ENCODE assay signal across 8 cellular contexts in genomic region chr14:70934502-70935134, GRCh38. TPM values are rescaled to one million over a fixed set of nuclear protein-coding genes. Genes with fewer than 3 reads are reported as not detected.
DNase-seq lines count a peak whose midpoint lies in the region; ATAC-seq and TF ChIP-seq lines count a peak whose summit lies in the region.

No MANE protein-coding gene starts in this region.

- H3K36me3 Mint-ChIP-seq in CD14-positive monocyte: peaks cover 0 to 1% of the 10 kb centered on the region in 2 donors

- peaks cover 35% of the 10 kb centered on the region for H3K79me2 ChIP-seq in MM.1S (ENCODE audit: low read length)

- H4K20me1 ChIP-seq in MM.1S (ENCODE audit: insufficient read depth, low read length): no peaks in the 10 kb centered on the region

- no peak overlapping the region for H2AFZ ChIP-seq in MM.1S (ENCODE audit: low read length)

- no peaks in the 10 kb centered on the region for H3K27me3 Mint-ChIP-seq in CD14-positive monocyte (ENCODE audit: low read depth in 3 of 3)

- H3K9me2 ChIP-seq in MM.1S (replicated peaks; ENCODE audit: insufficient read depth, low read length): no peaks in the 10 kb centered on the region

- peaks cover 41% of the 10 kb centered on the region for H3K4me1 Mint-ChIP-seq in CD14-positive monocyte

- TF ChIP-seq CTCF in CD14-positive monocyte (IDR thresholded peaks at IDR 0.05): no peak
- no peak for TF ChIP-seq CTCF in MM.1S (IDR thresholded peaks at IDR 0.05; ENCODE audit: low read length)
- no peak for TF ChIP-seq CTCF in GM10266 (IDR thresholded peaks at IDR 0.05; ENCODE audit: control insufficient read depth, insufficient read depth, low read depth, missing control alignments)

- H3K4me2 ChIP-seq in MM.1S (ENCODE audit: low read depth, low read length): no peak overlapping the region; the same call in 1 of the 2 replicates

- H3K9ac ChIP-seq in MM.1S (ENCODE audit: low read length): no peak overlapping the region

- peaks cover 0 to 3% (median 2%) of the 10 kb centered on the region in 7 donors for H3K9me3 Mint-ChIP-seq in CD14-positive monocyte

- peak overlapping the region; percentile 29; the same call in 1 of the 2 replicates for H3K27ac ChIP-seq in MM.1S (ENCODE audit: low read length)

- ATAC-seq in GM21381 (IDR thresholded peaks at IDR 0.05; ENCODE audit: unreplicated experiment): peak; percentile 68

- H3K4me3 ChIP-seq in MM.1S (ENCODE audit: low read length): no peak overlapping the region

- no peaks in the 10 kb centered on the region for H3K36me3 ChIP-seq in MM.1S (replicated peaks; ENCODE audit: insufficient read depth, low read length)

- H3K27me3 ChIP-seq in MM.1S (replicated peaks; ENCODE audit: insufficient read depth, low read length): no peaks in the 10 kb centered on the region

- intact Hi-C loops in CD14-positive monocyte (cut with micrococcal nuclease): no loop called here

- H3K27ac Mint-ChIP-seq in CD14-positive monocyte: peak overlapping the region; percentile 10 to 86 (median 66)

- DNase-seq in CD14-positive monocyte (ENCODE audit: low spot score): no peak
- peak; percentile 13 for DNase-seq in MM.1S
- peak; percentile 33 for DNase-seq in foreskin melanocyte
- peak; percentile 62 for DNase-seq in stromal cell of bone marrow (ENCODE audit: low read depth)
- no peak for DNase-seq in HPDE6-E6E7 (ENCODE audit: extremely low spot score)
- DNase-seq in GM10266 (ENCODE audit: extremely low spot score): no peak
- DNase-seq in SKM-1 treated with dmso at 0.1 percent for 144 hours (lab: John Stamatoyannopoulos, UW; ENCODE audit: unreplicated experiment): no peak

- no peaks in the 10 kb centered on the region for H3K9me3 ChIP-seq in MM.1S (replicated peaks; ENCODE audit: insufficient read depth, low read length)

- H3F3A ChIP-seq in MM.1S (ENCODE audit: insufficient read depth, low read length): peaks cover 6% of the 10 kb centered on the region; the same call in 1 of the 2 replicates

- 0 out of 2 replicates have a peak, but pooled peaks cover 16% of the 10 kb centered on the region for H3K4me1 ChIP-seq in MM.1S (ENCODE audit: low read length)

- no peak overlapping the region for H3K4me3 Mint-ChIP-seq in CD14-positive monocyte

RNA-seq across cellular contexts. Expression of gene PCNX1, which starts 27.4 kb away (rescaled TPM):
- 1 to 10 TPM; 7.3 to 8.1 TPM for polyA plus RNA-seq in CD14-positive monocyte

Comparison
In these comparisons a context has a peak if more than half of its experiments do, and no peak if none do; other contexts are left out.
1. DNase-seq: peak in MM.1S (single experiment), foreskin melanocyte (single experiment) and stromal cell of bone marrow (single experiment); none in CD14-positive monocyte (single experiment), HPDE6-E6E7 (single experiment), GM10266 (single experiment) and SKM-1 treated with dmso at 0.1 percent for 144 hours (single experiment).